ENCODE assay signal across 27 cellular contexts in the genomic region with DNA sequence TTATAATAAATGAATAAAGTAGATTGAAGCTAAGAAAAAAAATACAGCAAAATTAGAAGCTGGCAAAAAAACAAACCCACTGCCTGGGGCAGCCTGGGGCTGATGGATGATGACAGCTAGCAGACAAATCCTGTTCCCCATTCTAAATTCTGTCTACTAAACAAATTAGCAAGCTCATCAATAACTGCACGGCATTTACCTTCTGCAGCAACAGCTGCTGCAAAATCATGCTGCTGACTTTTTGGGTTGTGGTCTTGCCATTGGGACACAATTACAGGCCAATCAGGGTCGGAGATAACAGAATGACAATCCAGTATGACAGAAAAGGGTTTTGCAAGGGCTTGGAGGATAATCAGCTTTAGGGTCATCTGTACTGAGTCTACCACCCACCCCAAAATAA.
"Had no signal": no experiment of that assay in that cellular context is flagged by ENCODE, and none has a peak within 500 bp of the region (broad histone marks: within the 10 kb centered on the region; RNA-seq: fewer than 3 reads in every experiment).

No MANE protein-coding gene starts in this region.

- H3K4me3 ChIP-seq: esophagus muscularis mucosa, gastroesophageal sphincter, heart right ventricle, left lung, mucosa of descending colon, right atrium auricular region, sigmoid colon, stomach, thyroid gland, vagina had no signal

- H3K27me3 ChIP-seq: esophagus muscularis mucosa, foreskin keratinocyte, gastroesophageal sphincter, heart right ventricle, left lung, neutrophil, right atrium auricular region, sigmoid colon, stomach, thyroid gland, vagina had no signal

- DNase-seq: dermis blood vessel endothelial cell; effector memory CD4-positive, alpha-beta T cell; foreskin keratinocyte; heart right ventricle; hippocampal formation; left cardiac atrium; left lung; mesenchymal stem cell; mucosa of descending colon; naive B cell; sigmoid colon; stimulated activated CD4-positive, alpha-beta T cell treated with anti-CD3 and anti-CD28 coated beads, Interleukin-2, amount 100 ng/mL, for 24 hours; stimulated activated CD4-positive, alpha-beta T cell treated with anti-CD3 and anti-CD28 coated beads, Interleukin-4, amount 100 ng/mL, for 24 hours; stimulated activated naive CD4-positive, alpha-beta T cell treated with Interleukin-2 at 50 U/mL for 16 hours; stomach; thyroid gland; trophoblast cell had no signal

- H3K4me1 ChIP-seq: foreskin keratinocyte, left lung, parathyroid adenoma, sigmoid colon, thyroid gland, vagina had no signal

- H3K9me3 ChIP-seq: mucosa of descending colon, neutrophil, sigmoid colon, thyroid gland, vagina had no signal

- H3K27ac ChIP-seq: esophagus muscularis mucosa, foreskin keratinocyte, gastroesophageal sphincter, heart right ventricle, left lung, neutrophil, parathyroid adenoma, right atrium auricular region, sigmoid colon, stomach, thyroid gland, vagina had no signal

- H3K36me3 ChIP-seq: esophagus muscularis mucosa, gastroesophageal sphincter, heart right ventricle, left lung, neutrophil, right atrium auricular region, sigmoid colon, stomach, thyroid gland, vagina had no signal

- H3K79me2 ChIP-seq: parathyroid adenoma had no signal

- H2AFZ ChIP-seq: parathyroid adenoma had no signal

- FAIRE-seq: endothelial cell of umbilical vein, islet of Langerhans had no signal

- ATAC-seq: foreskin keratinocyte; gastroesophageal sphincter; heart right ventricle; left cardiac atrium; left lung; mucosa of descending colon; natural killer cell treated with Interleukin-12 subunit alpha and Interleukin-12 subunit beta and Interleukin-15 and Interleukin-18, amount 100 ng/mL, for 72 hours; stimulated activated effector memory CD8-positive, alpha-beta T cell treated with anti-CD3 and anti-CD28 coated beads, Interleukin-12 subunit alpha, Interleukin-12 subunit beta, amount 100 ng/mL, for 72 hours had no signal

- H3K9ac ChIP-seq: parathyroid adenoma had no signal
